Comparison of ENCODE assay signal across 1 cellular context in the genomic region with DNA sequence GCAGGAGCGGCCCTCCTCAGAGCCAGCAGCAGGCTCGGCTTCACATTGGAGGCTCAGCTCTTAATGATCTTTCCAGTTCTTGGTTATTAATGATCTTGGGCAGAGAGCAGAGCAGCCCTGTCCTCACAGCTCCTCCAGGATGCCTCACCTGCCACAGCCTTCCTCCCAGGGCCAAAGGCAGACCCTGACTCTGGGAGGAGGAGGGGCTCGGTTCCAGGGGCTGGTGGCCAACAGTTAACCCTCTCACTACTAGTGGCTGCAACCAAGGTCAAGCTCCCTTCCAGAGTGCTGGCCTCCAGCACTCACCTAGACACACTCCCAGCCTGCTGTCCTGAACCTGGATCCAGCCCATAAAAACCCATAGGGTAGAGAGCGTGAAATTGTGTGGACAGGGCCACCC.
TF ChIP-seq lines count a peak whose summit lies in the region.

No MANE protein-coding gene starts in this region.

TF ChIP-seq in GM23338, 12 proteins besides CTCF, POLR2A, EP300 and RAD21 (continued from another document):
- TF ChIP-seq EZH2phosphoT487 (IDR thresholded peaks at IDR 0.05; ENCODE audit: unreplicated experiment) (no peak), EZH2 (IDR thresholded peaks at IDR 0.05; ENCODE audit: low read depth, unreplicated experiment) (no peak)
